10 cellular contexts compared by ENCODE assay signal in genomic region chr11:122115520-122116343, GRCh38. TPM values are rescaled to one million over a fixed set of nuclear protein-coding genes. Genes with fewer than 3 reads are reported as not detected.
DNase-seq lines count a peak whose midpoint lies in the region; ATAC-seq and TF ChIP-seq lines count a peak whose summit lies in the region.
"Had no signal": no experiment of that assay in that cellular context is flagged by ENCODE, and none has a peak within 500 bp of the region (broad histone marks: within the 10 kb centered on the region; RNA-seq: fewer than 3 reads in every experiment).

Gene BLID, minus strand, starts transcription at chr11:122116215. Its CDS starts 293 bp downstream, at chr11:122115922.

- no peaks in the 10 kb centered on the region for H3K4me1 ChIP-seq in RWPE2 (ENCODE audit: insufficient read depth, poor library complexity, severe bottlenecking)

- H3K4me3 Mint-ChIP-seq in glutamatergic neuron (ENCODE audit: unreplicated experiment): no peak within 1 kb of the TSS

- H3K36me3 Mint-ChIP-seq in glutamatergic neuron (ENCODE audit: unreplicated experiment): no peaks in the 10 kb centered on the region

- no peaks in the 10 kb centered on the region for H3K9me3 Mint-ChIP-seq in glutamatergic neuron (ENCODE audit: unreplicated experiment)

- H3K4me1 Mint-ChIP-seq in glutamatergic neuron (ENCODE audit: low read depth, unreplicated experiment): no peaks in the 10 kb centered on the region

- TF ChIP-seq CTCF in GM12872 (IDR thresholded peaks at IDR 0.05; ENCODE audit: insufficient read depth, low read depth, low read length) (peak; percentile 51; the same call in 2 of the 3 replicates), RWPE2 (IDR thresholded peaks at IDR 0.05; ENCODE audit: poor library complexity, severe bottlenecking) (peak; percentile 18), glutamatergic neuron (IDR thresholded peaks at IDR 0.05; ENCODE audit: partially characterized antibody, unreplicated experiment) (peak; percentile 67)

- H3K27ac Mint-ChIP-seq in glutamatergic neuron (ENCODE audit: unreplicated experiment): no peak within 1 kb of the TSS

- H3K4me3 ChIP-seq in RWPE2 (ENCODE audit: severe bottlenecking): no peak within 1 kb of the TSS
- H3K4me3 ChIP-seq in skin epidermis: peak within 1 kb of the TSS in 1 of 7 experiments; percentile 1
- H3K4me3 ChIP-seq: SK-N-MC had no signal

- H3K9me3 ChIP-seq in RWPE2 (ENCODE audit: severe bottlenecking): no peaks in the 10 kb centered on the region

- ATAC-seq in RWPE2 (ENCODE audit: low read depth): no peak
- no peak for ATAC-seq in HG03159 (IDR thresholded peaks at IDR 0.05; ENCODE audit: unreplicated experiment)
- no peak for ATAC-seq in HG03045 (IDR thresholded peaks at IDR 0.05; ENCODE audit: unreplicated experiment)

- DNase-seq in RWPE2 (ENCODE audit: low spot score) (no peak), glutamatergic neuron (peak; percentile 80), NCI-H1048 (lab: John Stamatoyannopoulos, UW) (no peak), GDM1 (lab: John Stamatoyannopoulos, UW) (no peak)
- DNase-seq: foreskin melanocyte had no signal

- no peaks in the 10 kb centered on the region for H3K27me3 Mint-ChIP-seq in glutamatergic neuron (ENCODE audit: unreplicated experiment)

- H3K27ac ChIP-seq in RWPE2 (ENCODE audit: poor library complexity, severe bottlenecking): no peak within 1 kb of the TSS
- H3K27ac ChIP-seq in skin epidermis: peak within 1 kb of the TSS in 13 of 21 experiments; percentile 6 to 73 (median 47)
- H3K27ac ChIP-seq: SK-N-MC had no signal

- H3K27me3 ChIP-seq in RWPE2 (ENCODE audit: insufficient read depth, poor library complexity, severe bottlenecking): no peaks in the 10 kb centered on the region

- peaks cover 92% of the 10 kb centered on the region for H3K36me3 ChIP-seq in RWPE2 (ENCODE audit: low read depth)

RNA-seq across cellular contexts. Expression of gene BLID, which starts in this region (rescaled TPM):
- total RNA-seq in glutamatergic neuron (ENCODE audit: unreplicated experiment): not detected

Comparison
In these comparisons a context has a peak if more than half of its experiments do, and no peak if none do; other contexts are left out.
1. Peak in DNase-seq in glutamatergic neuron; RNA of the gene not detected or under 1 TPM.